26 cellular contexts compared by ENCODE assay signal in the genomic region with DNA sequence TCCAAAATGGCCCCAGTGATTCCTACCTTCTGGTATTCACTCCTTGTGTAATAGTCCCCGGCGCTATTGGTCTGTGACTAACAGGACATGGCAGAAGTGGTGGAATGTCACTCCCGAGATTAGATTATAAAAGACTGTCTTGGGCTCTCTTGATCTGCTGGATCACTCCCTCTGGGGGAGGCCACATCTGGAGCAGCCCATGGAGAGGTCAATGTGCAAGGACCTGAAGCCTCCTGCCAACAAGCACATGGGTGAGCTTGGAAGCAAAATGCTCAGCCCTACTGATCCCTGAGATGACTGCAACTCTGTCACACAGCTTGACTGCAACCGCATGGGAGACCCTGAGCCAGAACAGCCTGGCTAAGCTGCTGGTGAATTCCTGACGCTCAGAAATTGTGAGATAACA.
A peak's percentile ranks its signal among the peaks of the same experiment; 100 is the strongest.
DNase-seq lines count a peak whose midpoint lies in the region; ATAC-seq, FAIRE-seq and TF ChIP-seq lines count a peak whose summit lies in the region.
"Had no signal": no experiment of that assay in that cellular context is flagged by ENCODE, and none has a peak within 500 bp of the region (broad histone marks: within the 10 kb centered on the region; RNA-seq: fewer than 3 reads in every experiment).

No MANE protein-coding gene starts in this region.

- no peaks in the 10 kb centered on the region for H3K4me1 ChIP-seq in right atrium auricular region
- H3K4me1 ChIP-seq: BLaER1, gastrocnemius medialis, uterus had no signal

- no peak for FAIRE-seq in GM12892 (lab: Jason Lieb, UNC)
- FAIRE-seq: endothelial cell of umbilical vein, kidney, small intestine had no signal

- no peak overlapping the region for H3K4me3 ChIP-seq in right atrium auricular region
- H3K4me3 ChIP-seq in coronary artery = no peak overlapping the region
- H3K4me3 ChIP-seq: BLaER1, gastrocnemius medialis, uterus had no signal

- TF ChIP-seq POLR2A in GM12892 (IDR thresholded peaks at IDR 0.05; ENCODE audit: low read depth, low read length) = no peak

- peaks cover 4% of the 10 kb centered on the region for H3K27me3 Mint-ChIP-seq in activated T-helper 1 cell treated with anti-CD3 and anti-CD28 coated beads, Interleukin-12 subunit alpha, Interleukin-12 subunit beta, Interleukin-2, Interleukin-4 antibody, amounts not matched to agents 30 ng/mL and 10 ng/mL and 1 ng/mL, durations not matched to agents 14 hours and 24 hours and 36 hours (ENCODE audit: insufficient read depth)

- no peak overlapping the region for H3K27ac Mint-ChIP-seq in activated T-helper 1 cell treated with anti-CD3 and anti-CD28 coated beads, Interleukin-12 subunit alpha, Interleukin-12 subunit beta, Interleukin-2, Interleukin-4 antibody, amounts not matched to agents 30 ng/mL and 10 ng/mL and 1 ng/mL, durations not matched to agents 14 hours and 24 hours and 36 hours
- H3K27ac Mint-ChIP-seq: activated naive CD4-positive, alpha-beta T cell treated with anti-CD3 and anti-CD28 coated beads, Interleukin-2, amount 50 U/mL, for 24 hours; brain; natural killer cell had no signal

- ATAC-seq in left ventricle myocardium superior = peak; percentile 43
- no peak for ATAC-seq in HG03571 (IDR thresholded peaks at IDR 0.05; ENCODE audit: unreplicated experiment)
- ATAC-seq: activated T-cell treated with anti-CD3 and anti-CD28 coated beads, Interleukin-2, amount 50 U/mL, for 72 hours; gastrocnemius medialis; natural killer cell had no signal

- H3K9me3 ChIP-seq in right atrium auricular region = no peaks in the 10 kb centered on the region
- H3K9me3 ChIP-seq: BLaER1, gastrocnemius medialis, SK-N-SH, uterus had no signal

- intact Hi-C loops in left ventricle myocardium superior (cut with micrococcal nuclease) = no loop called here
- intact Hi-C loops in activated T-helper 1 cell treated with anti-CD3 and anti-CD28 coated beads, Interleukin-12 subunit alpha, Interleukin-12 subunit beta, Interleukin-2, Interleukin-4 antibody, amounts not matched to agents 30 ng/mL and 10 ng/mL and 1 ng/mL, durations not matched to agents 14 hours and 24 hours and 36 hours (cut with micrococcal nuclease) = no loop called here

- H3K36me3 ChIP-seq in right atrium auricular region = no peaks in the 10 kb centered on the region
- H3K36me3 ChIP-seq: BLaER1, gastrocnemius medialis, uterus had no signal

- TF ChIP-seq CTCF in right atrium auricular region (IDR thresholded peaks at IDR 0.05) = no peak
- TF ChIP-seq CTCF in coronary artery (IDR thresholded peaks at IDR 0.05) = no peak

- H3K27ac ChIP-seq in right atrium auricular region = no peak overlapping the region
- H3K27ac ChIP-seq in coronary artery = no peak overlapping the region
- H3K27ac ChIP-seq: BLaER1, gastrocnemius medialis, uterus had no signal

- no peaks in the 10 kb centered on the region for H3K9me3 Mint-ChIP-seq in activated T-helper 1 cell treated with anti-CD3 and anti-CD28 coated beads, Interleukin-12 subunit alpha, Interleukin-12 subunit beta, Interleukin-2, Interleukin-4 antibody, amounts not matched to agents 30 ng/mL and 10 ng/mL and 1 ng/mL, durations not matched to agents 14 hours and 24 hours and 36 hours
- H3K9me3 Mint-ChIP-seq: activated naive CD4-positive, alpha-beta T cell treated with anti-CD3 and anti-CD28 coated beads, Interleukin-2, amount 50 U/mL, for 24 hours; activated T-cell treated with anti-CD3 and anti-CD28 coated beads, Interleukin-2, amount 50 U/mL, for 72 hours; natural killer cell had no signal

- DNase-seq in left ventricle myocardium superior = no peak
- DNase-seq in right atrium auricular region (ENCODE audit: low spot score) = no peak
- DNase-seq in coronary artery (ENCODE audit: low spot score) = peak; percentile 54
- peak; percentile 81 for DNase-seq in mesenteric fat pad (ENCODE audit: low spot score)
- DNase-seq in activated T-helper 1 cell treated with anti-CD3 and anti-CD28 coated beads, Interleukin-12 subunit alpha, Interleukin-12 subunit beta, Interleukin-2, Interleukin-4 antibody, amounts not matched to agents 30 ng/mL and 10 ng/mL and 1 ng/mL, durations not matched to agents 14 hours and 24 hours and 36 hours (ENCODE audit: low spot score) = no peak
- DNase-seq in GM12892 (ENCODE audit: insufficient read length) = no peak
- DNase-seq in COR-L47 (lab: John Stamatoyannopoulos, UW) = no peak
- DNase-seq: activated T-cell treated with anti-CD3 and anti-CD28 coated beads, Interleukin-2, amount 50 U/mL, for 72 hours; Calu3; gastrocnemius medialis; kidney; mesenchymal stem cell; natural killer cell; NCI-H1105 treated with DMSO at 0.1 percent for 48 hours; NCI-H524 treated with DMSO at 0.1 percent for 48 hours; posterior cingulate gyrus; SK-N-SH; small intestine; stimulated activated CD4-positive, alpha-beta T cell treated with anti-CD3 and anti-CD28 coated beads, Interleukin-4, amount 100 ng/mL, for 24 hours; T-helper 9 cell; uterus had no signal

- no peaks in the 10 kb centered on the region for H3K4me1 Mint-ChIP-seq in activated T-helper 1 cell treated with anti-CD3 and anti-CD28 coated beads, Interleukin-12 subunit alpha, Interleukin-12 subunit beta, Interleukin-2, Interleukin-4 antibody, amounts not matched to agents 30 ng/mL and 10 ng/mL and 1 ng/mL, durations not matched to agents 14 hours and 24 hours and 36 hours (ENCODE audit: low read depth)
- H3K4me1 Mint-ChIP-seq: activated naive CD4-positive, alpha-beta T cell treated with anti-CD3 and anti-CD28 coated beads, Interleukin-2, amount 50 U/mL, for 24 hours; brain; natural killer cell had no signal

- no peaks in the 10 kb centered on the region for H3K27me3 ChIP-seq in right atrium auricular region
- H3K27me3 ChIP-seq: BLaER1, gastrocnemius medialis, uterus had no signal

- no peaks in the 10 kb centered on the region for H3K36me3 Mint-ChIP-seq in activated T-helper 1 cell treated with anti-CD3 and anti-CD28 coated beads, Interleukin-12 subunit alpha, Interleukin-12 subunit beta, Interleukin-2, Interleukin-4 antibody, amounts not matched to agents 30 ng/mL and 10 ng/mL and 1 ng/mL, durations not matched to agents 14 hours and 24 hours and 36 hours (ENCODE audit: low read depth)
- H3K36me3 Mint-ChIP-seq: activated naive CD4-positive, alpha-beta T cell treated with anti-CD3 and anti-CD28 coated beads, Interleukin-2, amount 50 U/mL, for 24 hours; brain; natural killer cell had no signal

- no peak overlapping the region for H3K4me3 Mint-ChIP-seq in activated T-helper 1 cell treated with anti-CD3 and anti-CD28 coated beads, Interleukin-12 subunit alpha, Interleukin-12 subunit beta, Interleukin-2, Interleukin-4 antibody, amounts not matched to agents 30 ng/mL and 10 ng/mL and 1 ng/mL, durations not matched to agents 14 hours and 24 hours and 36 hours
- H3K4me3 Mint-ChIP-seq: activated naive CD4-positive, alpha-beta T cell treated with anti-CD3 and anti-CD28 coated beads, Interleukin-2, amount 50 U/mL, for 24 hours; activated T-cell treated with anti-CD3 and anti-CD28 coated beads, Interleukin-2, amount 50 U/mL, for 72 hours; brain; natural killer cell had no signal

Comparison
In these comparisons a context has a peak if more than half of its experiments do, and no peak if none do; other contexts are left out.
1. DNase-seq: peak in coronary artery (single experiment) and mesenteric fat pad (single experiment); none in left ventricle myocardium superior (single experiment), right atrium auricular region (single experiment), activated T-helper 1 cell treated with anti-CD3 and anti-CD28 coated beads, Interleukin-12 subunit alpha, Interleukin-12 subunit beta, Interleukin-2, Interleukin-4 antibody, amounts not matched to agents 30 ng/mL and 10 ng/mL and 1 ng/mL, durations not matched to agents 14 hours and 24 hours and 36 hours (single experiment), GM12892 (single experiment) and COR-L47 (single experiment).